In genomic region chr15:50138391-50138790, GRCh38 we compare ENCODE assay signal across 1 cellular context.
A peak's percentile ranks its signal among the peaks of the same experiment; 100 is the strongest.
TF ChIP-seq lines count a peak whose summit lies in the region.

No MANE protein-coding gene starts in this region.

TF ChIP-seq in IMR-90, 13 proteins besides CTCF, POLR2A, EP300 and RAD21:
- TF ChIP-seq BHLHE40 (IDR thresholded peaks at IDR 0.05; ENCODE audit: low read depth, low read length) (no peak), USF2 (IDR thresholded peaks at IDR 0.05; ENCODE audit: low read depth, low read length) (no peak), MXI1 (IDR thresholded peaks at IDR 0.05; ENCODE audit: borderline replicate concordance, low read depth, low read length) (no peak), SMC3 (IDR thresholded peaks at IDR 0.05; ENCODE audit: low read depth, low read length) (peak; percentile 27; the same call in 1 of the 2 replicates), MAZ (IDR thresholded peaks at IDR 0.05; ENCODE audit: borderline replicate concordance, low read depth, low read length) (no peak)
